ENCODE assay signal across 31 cellular contexts in genomic region chrY:9029929-9030328, GRCh38.
"Had no signal": no experiment of that assay in that cellular context is flagged by ENCODE, and none has a peak within 500 bp of the region (broad histone marks: within the 10 kb centered on the region; RNA-seq: fewer than 3 reads in every experiment).

No MANE protein-coding gene starts in this region.

- H3K4me3 Mint-ChIP-seq: activated B cell treated with CpG ODN at 0.5 μM for 24 hours; activated CD4-positive, alpha-beta memory T cell treated with anti-CD3 and anti-CD28 coated beads for 36 hours; activated CD4-positive, alpha-beta T cell treated with anti-CD3 and anti-CD28 coated beads for 36 hours; activated CD4-positive, alpha-beta T cell treated with anti-CD3 and anti-CD28 coated beads, Interleukin-2, amount 10 ng/mL, durations not matched to agents 24 days and 14 days; activated CD8-positive, alpha-beta memory T cell treated with anti-CD3 and anti-CD28 coated beads, Interleukin-2, amount 10 ng/mL, durations not matched to agents 7 days and 5 days; activated CD8-positive, alpha-beta T cell treated with anti-CD3 and anti-CD28 coated beads, Interleukin-2, amount 10 ng/mL, durations not matched to agents 7 days and 5 days; activated naive CD4-positive, alpha-beta T cell treated with anti-CD3 and anti-CD28 coated beads, Interleukin-2, amount 10 ng/mL, durations not matched to agents 7 days and 5 days; activated naive CD8-positive, alpha-beta T cell treated with anti-CD3 and anti-CD28 coated beads, Interleukin-2, amount 10 ng/mL, durations not matched to agents 7 days and 5 days; activated T-cell treated with anti-CD3 and anti-CD28 coated beads, Interleukin-2, amount 50 U/mL, for 72 hours; central memory CD8-positive, alpha-beta T cell; T-helper 17 cell; T-helper 2 cell treated with Interferon-gamma antibody and Interleukin-4, amounts not matched to agents 5 μg/mL and 100 μg/mL, for 36 hours had no signal

- H3K4me1 Mint-ChIP-seq: activated B cell treated with CpG ODN at 0.5 μM for 24 hours; activated CD4-positive, alpha-beta T cell treated with anti-CD3 and anti-CD28 coated beads for 36 hours; activated CD4-positive, alpha-beta T cell treated with anti-CD3 and anti-CD28 coated beads, Interleukin-2, amount 10 ng/mL, durations not matched to agents 24 days and 14 days; activated CD8-positive, alpha-beta memory T cell treated with anti-CD3 and anti-CD28 coated beads, Interleukin-2, amount 10 ng/mL, durations not matched to agents 7 days and 5 days; activated naive CD4-positive, alpha-beta T cell treated with anti-CD3 and anti-CD28 coated beads, Interleukin-2, amount 10 ng/mL, durations not matched to agents 7 days and 5 days; activated naive CD8-positive, alpha-beta T cell treated with anti-CD3 and anti-CD28 coated beads, Interleukin-2, amount 10 ng/mL, durations not matched to agents 7 days and 5 days; central memory CD8-positive, alpha-beta T cell; T-helper 17 cell had no signal

- H3K4me3 ChIP-seq: ascending aorta, coronary artery, esophagus squamous epithelium, gastroesophageal sphincter had no signal

- H3K27ac Mint-ChIP-seq: activated B cell treated with CpG ODN at 0.5 μM for 24 hours; activated CD4-positive, alpha-beta memory T cell treated with anti-CD3 and anti-CD28 coated beads for 36 hours; activated CD4-positive, alpha-beta T cell treated with anti-CD3 and anti-CD28 coated beads for 36 hours; activated CD4-positive, alpha-beta T cell treated with anti-CD3 and anti-CD28 coated beads, Interleukin-2, amount 10 ng/mL, durations not matched to agents 24 days and 14 days; activated CD8-positive, alpha-beta memory T cell treated with anti-CD3 and anti-CD28 coated beads, Interleukin-2, amount 10 ng/mL, durations not matched to agents 7 days and 5 days; activated CD8-positive, alpha-beta T cell treated with anti-CD3 and anti-CD28 coated beads, Interleukin-2, amount 10 ng/mL, durations not matched to agents 7 days and 5 days; activated naive CD4-positive, alpha-beta T cell treated with anti-CD3 and anti-CD28 coated beads, Interleukin-2, amount 10 ng/mL, durations not matched to agents 7 days and 5 days; activated naive CD4-positive, alpha-beta T cell treated with anti-CD3 and anti-CD28 coated beads, Interleukin-2, amount 50 U/mL, for 72 hours; activated naive CD8-positive, alpha-beta T cell treated with anti-CD3 and anti-CD28 coated beads, Interleukin-2, amount 10 ng/mL, durations not matched to agents 7 days and 5 days; activated T-cell treated with anti-CD3 and anti-CD28 coated beads, Interleukin-2, amount 50 U/mL, for 72 hours; T-helper 17 cell; T-helper 2 cell treated with Interferon-gamma antibody and Interleukin-4, amounts not matched to agents 5 μg/mL and 100 μg/mL, for 36 hours had no signal

- H3K4me1 ChIP-seq: ascending aorta, esophagus squamous epithelium, gastroesophageal sphincter had no signal

- ATAC-seq: activated CD4-positive, alpha-beta T cell treated with anti-CD3 and anti-CD28 coated beads for 36 hours; activated CD8-positive, alpha-beta memory T cell treated with anti-CD3 and anti-CD28 coated beads, Interleukin-2, amount 10 ng/mL, durations not matched to agents 7 days and 5 days; activated CD8-positive, alpha-beta T cell treated with anti-CD3 and anti-CD28 coated beads, Interleukin-2, amount 10 ng/mL, durations not matched to agents 7 days and 5 days; activated naive CD4-positive, alpha-beta T cell treated with anti-CD3 and anti-CD28 coated beads, Interleukin-2, amount 50 U/mL, for 72 hours; activated T-cell treated with anti-CD3 and anti-CD28 coated beads, Interleukin-2, amount 50 U/mL, for 72 hours; gastroesophageal sphincter; T-helper 17 cell had no signal

- H3K27ac ChIP-seq: ascending aorta, brain microvascular endothelial cell, coronary artery, epithelial cell of prostate, esophagus squamous epithelium, gastroesophageal sphincter, WERI-Rb-1 had no signal

- DNase-seq: activated B cell treated with CpG ODN at 0.5 μM for 24 hours; activated CD4-positive, alpha-beta memory T cell treated with anti-CD3 and anti-CD28 coated beads for 36 hours; activated CD4-positive, alpha-beta T cell treated with anti-CD3 and anti-CD28 coated beads for 36 hours; activated CD4-positive, alpha-beta T cell treated with anti-CD3 and anti-CD28 coated beads, Interleukin-2, amount 10 ng/mL, durations not matched to agents 24 days and 14 days; activated CD4-positive, CD25-positive, alpha-beta regulatory T cell treated with anti-CD3 and anti-CD28 coated beads, Interleukin-2, amount 50 U/mL, for 72 hours; activated CD8-positive, alpha-beta memory T cell treated with anti-CD3 and anti-CD28 coated beads, Interleukin-2, amount 10 ng/mL, durations not matched to agents 7 days and 5 days; activated CD8-positive, alpha-beta memory T cell treated with anti-CD3 and anti-CD28 coated beads, Interleukin-2, amount 50 U/mL, for 4 hours; activated CD8-positive, alpha-beta T cell treated with anti-CD3 and anti-CD28 coated beads, Interleukin-2, amount 10 ng/mL, durations not matched to agents 7 days and 5 days; activated gamma-delta T cell; activated naive CD4-positive, alpha-beta T cell; activated naive CD4-positive, alpha-beta T cell treated with anti-CD3 and anti-CD28 coated beads, Interleukin-2, amount 10 ng/mL, durations not matched to agents 7 days and 5 days; activated naive CD8-positive, alpha-beta T cell treated with anti-CD3 and anti-CD28 coated beads, Interleukin-2, amount 10 ng/mL, durations not matched to agents 7 days and 5 days; activated T-cell treated with anti-CD3 and anti-CD28 coated beads, Interleukin-2, amount 50 U/mL, for 1 hour; activated T-cell treated with anti-CD3 and anti-CD28 coated beads, Interleukin-2, amount 50 U/mL, for 72 hours; brain microvascular endothelial cell; dermis blood vessel endothelial cell; effector CD4-positive, alpha-beta T cell; esophagus squamous epithelium; foreskin melanocyte; head of caudate nucleus; T-helper 1 cell; T-helper 17 cell; T1000; WERI-Rb-1 had no signal

- H3K9me3 ChIP-seq: ascending aorta, esophagus squamous epithelium, gastroesophageal sphincter had no signal

- H3K9me3 Mint-ChIP-seq: activated B cell treated with CpG ODN at 0.5 μM for 24 hours; activated CD4-positive, alpha-beta memory T cell treated with anti-CD3 and anti-CD28 coated beads for 36 hours; activated CD4-positive, alpha-beta T cell treated with anti-CD3 and anti-CD28 coated beads, Interleukin-2, amount 10 ng/mL, durations not matched to agents 24 days and 14 days; activated naive CD4-positive, alpha-beta T cell treated with anti-CD3 and anti-CD28 coated beads, Interleukin-2, amount 10 ng/mL, durations not matched to agents 7 days and 5 days; activated naive CD4-positive, alpha-beta T cell treated with anti-CD3 and anti-CD28 coated beads, Interleukin-2, amount 50 U/mL, for 72 hours; activated naive CD8-positive, alpha-beta T cell treated with anti-CD3 and anti-CD28 coated beads, Interleukin-2, amount 10 ng/mL, durations not matched to agents 7 days and 5 days; activated T-cell treated with anti-CD3 and anti-CD28 coated beads, Interleukin-2, amount 50 U/mL, for 72 hours; T-helper 2 cell treated with Interferon-gamma antibody and Interleukin-4, amounts not matched to agents 5 μg/mL and 100 μg/mL, for 36 hours had no signal

- H3K27me3 ChIP-seq: ascending aorta, brain microvascular endothelial cell, esophagus squamous epithelium, gastroesophageal sphincter had no signal

- H3K36me3 Mint-ChIP-seq: activated CD4-positive, alpha-beta memory T cell treated with anti-CD3 and anti-CD28 coated beads for 36 hours; activated CD8-positive, alpha-beta memory T cell treated with anti-CD3 and anti-CD28 coated beads, Interleukin-2, amount 10 ng/mL, durations not matched to agents 7 days and 5 days; activated naive CD4-positive, alpha-beta T cell treated with anti-CD3 and anti-CD28 coated beads, Interleukin-2, amount 10 ng/mL, durations not matched to agents 7 days and 5 days; activated naive CD4-positive, alpha-beta T cell treated with anti-CD3 and anti-CD28 coated beads, Interleukin-2, amount 50 U/mL, for 72 hours; activated naive CD8-positive, alpha-beta T cell treated with anti-CD3 and anti-CD28 coated beads, Interleukin-2, amount 10 ng/mL, durations not matched to agents 7 days and 5 days had no signal

- H3K36me3 ChIP-seq: ascending aorta, brain microvascular endothelial cell, esophagus squamous epithelium, gastroesophageal sphincter, WERI-Rb-1 had no signal

- H3K27me3 Mint-ChIP-seq: activated B cell treated with CpG ODN at 0.5 μM for 24 hours; activated CD4-positive, alpha-beta memory T cell treated with anti-CD3 and anti-CD28 coated beads for 36 hours; activated CD4-positive, alpha-beta T cell treated with anti-CD3 and anti-CD28 coated beads for 36 hours; activated CD4-positive, alpha-beta T cell treated with anti-CD3 and anti-CD28 coated beads, Interleukin-2, amount 10 ng/mL, durations not matched to agents 24 days and 14 days; activated CD8-positive, alpha-beta memory T cell treated with anti-CD3 and anti-CD28 coated beads, Interleukin-2, amount 10 ng/mL, durations not matched to agents 7 days and 5 days; activated naive CD4-positive, alpha-beta T cell treated with anti-CD3 and anti-CD28 coated beads, Interleukin-2, amount 10 ng/mL, durations not matched to agents 7 days and 5 days; activated naive CD8-positive, alpha-beta T cell treated with anti-CD3 and anti-CD28 coated beads, Interleukin-2, amount 10 ng/mL, durations not matched to agents 7 days and 5 days; central memory CD8-positive, alpha-beta T cell; T-helper 17 cell had no signal
